ENCODE assay signal across 8 cellular contexts in genomic region chr9:113011911-113012381, GRCh38. TPM values are rescaled to one million over a fixed set of nuclear protein-coding genes. Genes with fewer than 3 reads are reported as not detected.
DNase-seq lines count a peak whose midpoint lies in the region; ATAC-seq, FAIRE-seq and TF ChIP-seq lines count a peak whose summit lies in the region.

Gene ZNF883 (minus strand): TSS chr9:113012192.

- peak within 1 kb of the TSS; percentile 99 for H2AFZ ChIP-seq in H1 (ENCODE audit: low read length)

- H3K4ac ChIP-seq in H1 (replicated peaks; ENCODE audit: insufficient read length, low read depth, low read length), result peak within 1 kb of the TSS; percentile 8

- 0 out of 2 replicates have a peak within 1 kb of the TSS, but pooled peaks have one; percentile 15 for H3K18ac ChIP-seq in H1 (ENCODE audit: extremely low read depth, low read length)

- H4K8ac ChIP-seq in H1 (ENCODE audit: extremely low read depth, insufficient read depth, low read length), result peak within 1 kb of the TSS; percentile 97

- peaks cover 0 to 5% of the 10 kb centered on the region in 2 experiments; a peak in 3 of 4 replicates for H3K9me3 ChIP-seq in H1 (ENCODE audit: insufficient read depth in 2 of 2, low read depth in 1 of 2, low read length in 1 of 2)
- peaks cover 10% of the 10 kb centered on the region for H3K9me3 ChIP-seq in mesodermal cell (ENCODE audit: control insufficient read depth, low read length)

- peaks cover 7% of the 10 kb centered on the region for H3K36me3 Mint-ChIP-seq in IgD-negative memory B cell
- peaks cover 5% of the 10 kb centered on the region for H3K36me3 Mint-ChIP-seq in activated CD4-positive, alpha-beta T cell treated with anti-CD3 and anti-CD28 coated beads, Interleukin-2, amount 10 ng/mL, durations not matched to agents 7 days and 5 days (ENCODE audit: low read depth)

- H3K4me3 ChIP-seq in AG09309 (ENCODE audit: control insufficient read depth, low read depth, low read length) (peak within 1 kb of the TSS; percentile 45), H1 (ENCODE audit: extremely low read depth in 1 of 4, insufficient read depth in 2 of 4, low read depth in 3 of 4, low read length in 4 of 4) (peak within 1 kb of the TSS; percentile 62 to 80 (median 72)), mesodermal cell (ENCODE audit: extremely low read depth, insufficient read depth, low read length, poor library complexity, severe bottlenecking) (peak within 1 kb of the TSS; percentile 35)

- H2BK120ac ChIP-seq in H1 (replicated peaks; ENCODE audit: low read depth, low read length), result no peak within 1 kb of the TSS

- no peaks in the 10 kb centered on the region for H3K79me2 ChIP-seq in H1 (ENCODE audit: control insufficient read depth in 1 of 2, insufficient read depth in 2 of 2, low read length in 2 of 2)

- 3% methylated on average over 30 of the region's 30 CpGs; no CpG with 5 or more reads in 1 of the 2 experiments for WGBS in H1 (ENCODE audit: extremely low coverage in 1 of 2, insufficient coverage in 1 of 2, insufficient read length in 1 of 2, insufficient replicate concordance in 2 of 2, low coverage in 1 of 2, low lambda C conversion rate in 2 of 2, missing lambda C conversion rate in 1 of 2), 2 experiments
- 14 to 20% methylated on average over 9 to 11 of the region's 30 CpGs for WGBS in mesodermal cell (ENCODE audit: insufficient coverage in 2 of 2), 2 experiments

- peak in 1 of 2 experiments; percentile 62; a peak in 2 of 3 replicates for TF ChIP-seq POLR2A in H1 (IDR thresholded peaks at IDR 0.05; ENCODE audit: control extremely low read depth in 1 of 2, low read depth in 2 of 2, low read length in 2 of 2)

- no peak for TF ChIP-seq RAD21 in H1 (IDR thresholded peaks at IDR 0.05 in 1 of 2, conservative IDR thresholded peaks at IDR 0.05 in 1 of 2; ENCODE audit: low read depth in 2 of 2, low read length in 2 of 2)

- H3K23me2 ChIP-seq in H1 (ENCODE audit: low read depth, low read length), result peaks cover 4% of the 10 kb centered on the region; the same call in 1 of the 2 replicates

- no peak for TF ChIP-seq EP300 in H1 (IDR thresholded peaks at IDR 0.05; ENCODE audit: borderline replicate concordance in 1 of 2, low read depth in 2 of 2, low read length in 2 of 2)

- no peak within 1 kb of the TSS for H2BK12ac ChIP-seq in H1 (ENCODE audit: low read depth, low read length)

- H3K36me3 ChIP-seq in H1 (ENCODE audit: control insufficient read depth in 2 of 4, insufficient read depth in 4 of 4, low read length in 3 of 4) (peaks cover 0 to 11% (median 3%) of the 10 kb centered on the region in 4 experiments; a peak in 3 of 8 replicates), mesodermal cell (ENCODE audit: control insufficient read depth, insufficient read depth, low read length) (no peaks in the 10 kb centered on the region)

- H3K4me1 ChIP-seq in H1 (replicated peaks in 1 of 4; ENCODE audit: control insufficient read depth in 3 of 4, insufficient read depth in 4 of 4, low read length in 3 of 4) (peaks cover 0 to 3% (median 0%) of the 10 kb centered on the region in 4 experiments; a peak in 2 of 7 replicates), mesodermal cell (ENCODE audit: control insufficient read depth, insufficient read depth, low read length, poor library complexity, severe bottlenecking) (no peaks in the 10 kb centered on the region)

- no peak within 1 kb of the TSS for H2BK5ac ChIP-seq in H1 (ENCODE audit: low read depth, low read length)

- H3K9me3 Mint-ChIP-seq in IgD-negative memory B cell, result peaks cover 13 to 37% (median 27%) of the 10 kb centered on the region in 3 donors
- H3K9me3 Mint-ChIP-seq in activated CD4-positive, alpha-beta T cell treated with anti-CD3 and anti-CD28 coated beads, Interleukin-2, amount 10 ng/mL, durations not matched to agents 7 days and 5 days, result peaks cover 33% of the 10 kb centered on the region

- H2AK5ac ChIP-seq in H1 (ENCODE audit: low read depth, low read length), result no peak within 1 kb of the TSS

- FAIRE-seq in H1 (lab: Jason Lieb, UNC), result peak; percentile 82

- H3K9ac ChIP-seq in H1 (replicated peaks in 1 of 4; ENCODE audit: extremely low read depth in 1 of 4, low read depth in 3 of 4, low read length in 3 of 4), result peak within 1 kb of the TSS in 3 of 4 experiments; percentile 42 to 62 (median 46); a peak in 6 of 7 replicates

- no peak within 1 kb of the TSS for H2BK15ac ChIP-seq in H1 (ENCODE audit: low read length)

- H3K27ac Mint-ChIP-seq in IgD-negative memory B cell, result peak within 1 kb of the TSS in 1 of 3 donors; percentile 53
- H3K27ac Mint-ChIP-seq in activated CD4-positive, alpha-beta T cell treated with anti-CD3 and anti-CD28 coated beads, Interleukin-2, amount 10 ng/mL, durations not matched to agents 7 days and 5 days, result peak within 1 kb of the TSS; percentile 64

- H3K14ac ChIP-seq in H1 (ENCODE audit: insufficient read length), result no peak within 1 kb of the TSS

- H3K27me3 ChIP-seq in H1 (replicated peaks in 1 of 4; ENCODE audit: control insufficient read depth in 3 of 4, extremely low read depth in 1 of 4, insufficient read depth in 3 of 4, low read length in 3 of 4), result no peaks in the 10 kb centered on the region

- no peaks in the 10 kb centered on the region for H4K20me1 ChIP-seq in H1 (replicated peaks in 1 of 2; ENCODE audit: control insufficient read depth in 1 of 2, insufficient read depth in 2 of 2, low read length in 2 of 2)

- no peaks in the 10 kb centered on the region for H3K79me1 ChIP-seq in H1 (ENCODE audit: low read depth, low read length)

- H4K5ac ChIP-seq in H1 (ENCODE audit: insufficient read length, low read depth, low read length), result peak within 1 kb of the TSS; percentile 84

- CTCF ChIA-PET in activated CD4-positive, alpha-beta T cell treated with anti-CD3 and anti-CD28 coated beads, Interleukin-2, amount 10 ng/mL, durations not matched to agents 7 days and 5 days (lab: Charles Lee), result interaction anchor here (1.3 kb wide), 1 partner anchor 20 kb away, joined by 3 read pairs; no protein-coding TSS in a partner anchor
- CTCF ChIA-PET in H1 (lab: Charles Lee; ENCODE audit: partially characterized antibody), result interaction anchor here (0.9 to 2.5 kb wide), 2 partner anchors 12 to 36 kb away, joined by 3 to 9 read pairs; no protein-coding TSS in a partner anchor

- peak within 1 kb of the TSS; percentile 66 to 94 for H3K4me2 ChIP-seq in H1 (ENCODE audit: insufficient read depth in 1 of 2, low read depth in 2 of 2, low read length in 2 of 2)

- no peak within 1 kb of the TSS for H4K91ac ChIP-seq in H1 (replicated peaks; ENCODE audit: insufficient read length, low read length)

- no peak for TF ChIP-seq CTCF in AG09309 (IDR thresholded peaks at IDR 0.05; ENCODE audit: control insufficient read depth, insufficient read depth, low read depth, low read length, missing control alignments)
- no peak for TF ChIP-seq CTCF in H1 (IDR thresholded peaks at IDR 0.05; ENCODE audit: control extremely low read depth in 1 of 3, insufficient read depth in 1 of 3, low read depth in 1 of 3, low read length in 3 of 3)

- POLR2A ChIA-PET in activated CD4-positive, alpha-beta T cell treated with anti-CD3 and anti-CD28 coated beads, Interleukin-2, amount 10 ng/mL, durations not matched to agents 7 days and 5 days (lab: Charles Lee), result no interaction called here
- POLR2A ChIA-PET in H1 (lab: Charles Lee; ENCODE audit: partially characterized antibody), result interaction anchor here (0.7 to 1.4 kb wide), 4 partner anchors 9 to 30 kb away, joined by 3 to 4 read pairs (median 3); no protein-coding TSS in a partner anchor

- H3K4me1 Mint-ChIP-seq in IgD-negative memory B cell, result peaks cover 0 to 5% (median 0%) of the 10 kb centered on the region in 3 donors
- H3K4me1 Mint-ChIP-seq in activated CD4-positive, alpha-beta T cell treated with anti-CD3 and anti-CD28 coated beads, Interleukin-2, amount 10 ng/mL, durations not matched to agents 7 days and 5 days, result peaks cover 4% of the 10 kb centered on the region

- H3K56ac ChIP-seq in H1 (replicated peaks; ENCODE audit: insufficient read length, low read depth, low read length), result no peak within 1 kb of the TSS

- peak within 1 kb of the TSS in 3 of 4 donors; percentile 75 to 93 (median 86) for H3K4me3 Mint-ChIP-seq in IgD-negative memory B cell
- H3K4me3 Mint-ChIP-seq in activated CD4-positive, alpha-beta T cell treated with anti-CD3 and anti-CD28 coated beads, Interleukin-2, amount 10 ng/mL, durations not matched to agents 7 days and 5 days, result peak within 1 kb of the TSS; percentile 47

- no peak within 1 kb of the TSS for H3K27ac ChIP-seq in H1 (ENCODE audit: low read depth, low read length)
- no peak within 1 kb of the TSS for H3K27ac ChIP-seq in mesodermal cell (ENCODE audit: low read depth, low read length, severe bottlenecking)

- peaks cover 7% of the 10 kb centered on the region for H3K27me3 Mint-ChIP-seq in IgD-negative memory B cell
- peaks cover 8% of the 10 kb centered on the region for H3K27me3 Mint-ChIP-seq in activated CD4-positive, alpha-beta T cell treated with anti-CD3 and anti-CD28 coated beads, Interleukin-2, amount 10 ng/mL, durations not matched to agents 7 days and 5 days

- H2BK20ac ChIP-seq in H1 (ENCODE audit: low read length), result no peak within 1 kb of the TSS

- H3K23ac ChIP-seq in H1 (ENCODE audit: insufficient read length), result no peak within 1 kb of the TSS

- DNase-seq in AG09309 (ENCODE audit: low read depth), result no peak
- DNase-seq in activated CD4-positive, alpha-beta T cell treated with anti-CD3 and anti-CD28 coated beads, Interleukin-2, amount 10 ng/mL, durations not matched to agents 7 days and 5 days, result peak; percentile 20
- peak; percentile 33 to 80 for DNase-seq in H1 (ENCODE audit: low read depth in 1 of 2, low spot score in 2 of 2)
- DNase-seq in stimulated activated CD8-positive, alpha-beta memory T cell treated with anti-CD3 and anti-CD28 coated beads, Interleukin-4, amount 100 ng/mL, for 24 hours (ENCODE audit: low read depth), result peak; percentile 11

- ATAC-seq in HG03442 (IDR thresholded peaks at IDR 0.05; ENCODE audit: unreplicated experiment), result no peak
- ATAC-seq in GM21737 (IDR thresholded peaks at IDR 0.05; ENCODE audit: unreplicated experiment), result no peak

TF ChIP-seq in H1, 55 proteins besides CTCF, POLR2A, EP300 and RAD21 (continues in another document):
- TF ChIP-seq TBP (IDR thresholded peaks at IDR 0.05; ENCODE audit: low read depth, low read length), result no peak

RNA-seq across cellular contexts. Expression of gene ZNF883, which starts in this region (rescaled TPM):
- polyA plus RNA-seq in IgD-negative memory B cell (1.2 TPM), H1 (2011; rRNA removed) (4.5 and 6.1 TPM in 2 replicates)
- under 1 TPM; 0.35 to 0.42 TPM for total RNA-seq in activated CD4-positive, alpha-beta T cell treated with anti-CD3 and anti-CD28 coated beads, Interleukin-2, amount 10 ng/mL, durations not matched to agents 7 days and 5 days
- total RNA-seq in H1 (2021; fragmentation: NEBNext Ultra II Directional; extraction: Animal tissue kit (Norgen Biotek cat#: 25700)), result 19.2 and 20.2 TPM in 2 replicates
- polyA plus RNA-seq in H1 (2011; cell fraction: cytosol; rRNA removed), result 4.9 TPM
- 14.9 TPM for polyA plus RNA-seq in H1 (2011; cell fraction: nucleus; rRNA removed)
- 4.7 to 9.2 TPM (median 6.4 TPM) in 4 replicates for polyA plus RNA-seq in H1 (2012, experiment 1 of 2)
- polyA plus RNA-seq in H1 (2012, experiment 2 of 2), result 0.39 TPM
- 16.9 TPM for polyA plus RNA-seq in H1 (2013, experiment 1 of 2)
- 14.4 TPM for polyA plus RNA-seq in H1 (2013, experiment 2 of 2)
- 22.2 and 29.6 TPM in 2 replicates for polyA minus RNA-seq in H1 (2011; rRNA and poly(A)+ RNA removed)
- 10.6 TPM for polyA minus RNA-seq in H1 (2011; cell fraction: cytosol; rRNA and poly(A)+ RNA removed)
- polyA minus RNA-seq in H1 (2011; cell fraction: nucleus; rRNA and poly(A)+ RNA removed), result 77.5 TPM
- polyA plus RNA-seq in mesodermal cell (2013, experiment 1 of 2), result 2.6 TPM
- 1.8 TPM for polyA plus RNA-seq in mesodermal cell (2013, experiment 2 of 2)

Comparison
In these comparisons a context has a peak if more than half of its experiments do, and no peak if none do; other contexts are left out.
1. RNA of gene ZNF883 (total RNA-seq): 19.2 to 20.2 TPM in H1; 0.35 to 0.42 TPM in activated CD4-positive, alpha-beta T cell treated with anti-CD3 and anti-CD28 coated beads, Interleukin-2, amount 10 ng/mL, durations not matched to agents 7 days and 5 days; every median in the first group is over 10 times any median in the second.
2. Peak in DNase-seq in activated CD4-positive, alpha-beta T cell treated with anti-CD3 and anti-CD28 coated beads, Interleukin-2, amount 10 ng/mL, durations not matched to agents 7 days and 5 days; RNA of the gene not detected or under 1 TPM.
3. Peak in every context shown above with its lines, with median percentiles within 50 percentile points of each other: H3K4me3 ChIP-seq.